1 cellular context compared by ENCODE assay signal in the genomic region with DNA sequence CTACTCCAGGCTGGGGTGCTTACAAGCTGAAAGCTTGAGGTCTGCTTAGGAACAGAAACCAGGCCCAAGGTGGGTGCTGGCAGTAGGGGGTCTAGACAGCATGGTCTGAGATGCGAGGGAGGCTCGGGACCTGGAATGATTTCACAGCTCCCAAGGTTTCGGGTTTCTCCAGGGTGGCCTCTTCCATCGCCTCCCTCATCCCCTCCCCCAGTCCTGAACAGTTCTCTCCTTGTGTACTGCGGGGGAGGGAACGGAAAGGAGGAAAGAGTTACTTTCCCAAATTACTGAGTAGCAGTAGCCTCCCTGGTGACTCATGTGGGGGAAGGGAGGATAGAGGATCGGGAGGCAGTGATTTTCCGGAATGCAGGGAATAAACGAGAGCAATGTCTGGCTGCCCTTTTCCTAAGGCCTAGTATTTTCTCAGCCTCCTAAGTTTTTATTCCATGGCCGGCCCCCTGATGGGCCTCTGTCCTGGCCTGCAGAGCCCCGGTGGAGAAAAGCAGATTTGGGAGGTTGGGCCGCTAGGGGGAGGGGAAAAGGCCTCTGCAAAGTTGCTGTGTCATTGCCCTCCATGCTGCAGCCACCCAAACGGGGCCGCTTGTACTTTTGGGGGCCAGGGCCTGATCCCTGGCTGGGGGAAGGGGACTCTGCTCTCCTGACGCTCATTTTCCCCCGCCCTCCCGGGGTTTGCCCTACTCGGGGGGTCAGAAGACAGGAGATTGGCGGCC.
TF ChIP-seq lines count a peak whose summit lies in the region.

No MANE protein-coding gene starts in this region.

TF ChIP-seq in HCT116, 20 proteins besides CTCF, POLR2A, EP300 and RAD21 (continued from another document):
- TF ChIP-seq REST (IDR thresholded peaks at IDR 0.05; ENCODE audit: low read depth) (no peak), ZFX (IDR thresholded peaks at IDR 0.05) (peak; percentile 84), TCF7L2 (IDR thresholded peaks at IDR 0.05; ENCODE audit: borderline replicate concordance, extremely low read depth, insufficient read depth, insufficient read length) (no peak), POLR2AphosphoS5 (IDR thresholded peaks at IDR 0.05; ENCODE audit: low read depth, low read length) (peak; percentile 35)
